In the genomic region with DNA sequence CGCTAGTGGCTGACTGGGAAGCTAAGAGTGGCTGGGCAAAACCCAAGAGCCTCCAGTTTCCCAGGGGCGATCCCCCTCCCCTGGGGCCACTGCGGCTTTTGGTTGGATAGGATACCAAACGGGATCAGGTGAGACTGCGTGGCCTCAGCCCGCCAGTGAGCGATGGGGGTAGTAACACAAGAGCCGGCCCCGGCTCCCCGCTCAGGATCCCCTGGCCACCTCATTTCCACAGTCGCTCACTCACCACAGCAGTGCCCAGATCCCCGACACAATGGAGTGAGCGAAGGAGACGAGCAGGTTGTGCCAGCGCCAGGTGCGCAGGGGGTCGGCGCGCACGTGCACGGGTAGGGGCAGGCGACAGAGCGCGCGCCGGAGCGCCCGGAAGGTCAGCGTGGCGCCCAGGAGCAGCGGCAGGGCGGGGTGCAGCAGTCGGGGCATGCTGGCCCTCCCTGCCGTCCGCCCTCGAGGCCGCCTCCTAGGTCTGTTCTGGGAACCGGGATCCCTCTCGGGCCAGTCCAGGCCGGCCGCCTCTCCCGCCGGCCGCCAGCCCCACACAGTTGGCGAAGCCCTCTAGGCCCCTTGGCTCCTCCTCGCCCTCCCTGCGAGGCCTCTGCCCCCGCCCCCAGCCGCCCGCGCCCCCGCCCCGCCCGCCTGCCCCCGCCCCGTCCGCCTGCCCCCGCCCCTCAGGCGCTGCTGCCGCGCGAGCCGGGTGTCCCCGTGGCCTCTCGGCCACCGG, we compare ENCODE assay signal across 1 cellular context.
TF ChIP-seq lines count a peak whose summit lies in the region.

A gene with protein sequence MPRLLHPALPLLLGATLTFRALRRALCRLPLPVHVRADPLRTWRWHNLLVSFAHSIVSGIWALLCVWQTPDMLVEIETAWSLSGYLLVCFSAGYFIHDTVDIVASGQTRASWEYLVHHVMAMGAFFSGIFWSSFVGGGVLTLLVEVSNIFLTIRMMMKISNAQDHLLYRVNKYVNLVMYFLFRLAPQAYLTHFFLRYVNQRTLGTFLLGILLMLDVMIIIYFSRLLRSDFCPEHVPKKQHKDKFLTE (minus strand): TSS at position 574 of the 736 bp plus-strand sequence. CDS start 136 bp downstream, at position 438.

TF ChIP-seq in HepG2, 621 proteins besides CTCF, POLR2A, EP300 and RAD21 (continued from another document and continues in another):
- TF ChIP-seq, protein P1, sequence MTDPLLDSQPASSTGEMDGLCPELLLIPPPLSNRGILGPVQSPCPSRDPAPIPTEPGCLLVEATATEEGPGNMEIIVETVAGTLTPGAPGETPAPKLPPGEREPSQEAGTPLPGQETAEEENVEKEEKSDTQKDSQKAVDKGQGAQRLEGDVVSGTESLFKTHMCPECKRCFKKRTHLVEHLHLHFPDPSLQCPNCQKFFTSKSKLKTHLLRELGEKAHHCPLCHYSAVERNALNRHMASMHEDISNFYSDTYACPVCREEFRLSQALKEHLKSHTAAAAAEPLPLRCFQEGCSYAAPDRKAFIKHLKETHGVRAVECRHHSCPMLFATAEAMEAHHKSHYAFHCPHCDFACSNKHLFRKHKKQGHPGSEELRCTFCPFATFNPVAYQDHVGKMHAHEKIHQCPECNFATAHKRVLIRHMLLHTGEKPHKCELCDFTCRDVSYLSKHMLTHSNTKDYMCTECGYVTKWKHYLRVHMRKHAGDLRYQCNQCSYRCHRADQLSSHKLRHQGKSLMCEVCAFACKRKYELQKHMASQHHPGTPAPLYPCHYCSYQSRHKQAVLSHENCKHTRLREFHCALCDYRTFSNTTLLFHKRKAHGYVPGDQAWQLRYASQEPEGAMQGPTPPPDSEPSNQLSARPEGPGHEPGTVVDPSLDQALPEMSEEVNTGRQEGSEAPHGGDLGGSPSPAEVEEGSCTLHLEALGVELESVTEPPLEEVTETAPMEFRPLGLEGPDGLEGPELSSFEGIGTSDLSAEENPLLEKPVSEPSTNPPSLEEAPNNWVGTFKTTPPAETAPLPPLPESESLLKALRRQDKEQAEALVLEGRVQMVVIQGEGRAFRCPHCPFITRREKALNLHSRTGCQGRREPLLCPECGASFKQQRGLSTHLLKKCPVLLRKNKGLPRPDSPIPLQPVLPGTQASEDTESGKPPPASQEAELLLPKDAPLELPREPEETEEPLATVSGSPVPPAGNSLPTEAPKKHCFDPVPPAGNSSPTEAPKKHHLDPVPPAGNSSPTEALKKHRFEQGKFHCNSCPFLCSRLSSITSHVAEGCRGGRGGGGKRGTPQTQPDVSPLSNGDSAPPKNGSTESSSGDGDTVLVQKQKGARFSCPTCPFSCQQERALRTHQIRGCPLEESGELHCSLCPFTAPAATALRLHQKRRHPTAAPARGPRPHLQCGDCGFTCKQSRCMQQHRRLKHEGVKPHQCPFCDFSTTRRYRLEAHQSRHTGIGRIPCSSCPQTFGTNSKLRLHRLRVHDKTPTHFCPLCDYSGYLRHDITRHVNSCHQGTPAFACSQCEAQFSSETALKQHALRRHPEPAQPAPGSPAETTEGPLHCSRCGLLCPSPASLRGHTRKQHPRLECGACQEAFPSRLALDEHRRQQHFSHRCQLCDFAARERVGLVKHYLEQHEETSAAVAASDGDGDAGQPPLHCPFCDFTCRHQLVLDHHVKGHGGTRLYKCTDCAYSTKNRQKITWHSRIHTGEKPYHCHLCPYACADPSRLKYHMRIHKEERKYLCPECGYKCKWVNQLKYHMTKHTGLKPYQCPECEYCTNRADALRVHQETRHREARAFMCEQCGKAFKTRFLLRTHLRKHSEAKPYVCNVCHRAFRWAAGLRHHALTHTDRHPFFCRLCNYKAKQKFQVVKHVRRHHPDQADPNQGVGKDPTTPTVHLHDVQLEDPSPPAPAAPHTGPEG (CRISPR knock-in tag; IDR thresholded peaks at IDR 0.05) = peak; percentile 26; the same call in 1 of the 2 replicates
- no peak; the same call in 1 of the 2 replicates for TF ChIP-seq POLR2AphosphoS2 (IDR thresholded peaks at IDR 0.05; ENCODE audit: low read depth, low read length)
- no peak for TF ChIP-seq ADNP (CRISPR knock-in tag; IDR thresholded peaks at IDR 0.05)
- TF ChIP-seq ZNF773 (CRISPR knock-in tag; IDR thresholded peaks at IDR 0.05; ENCODE audit: borderline replicate concordance) = no peak
- peak; percentile 91; the same call in 1 of the 2 replicates for TF ChIP-seq GLI4 (CRISPR knock-in tag; IDR thresholded peaks at IDR 0.05; ENCODE audit: borderline replicate concordance)
- TF ChIP-seq, protein P2, sequence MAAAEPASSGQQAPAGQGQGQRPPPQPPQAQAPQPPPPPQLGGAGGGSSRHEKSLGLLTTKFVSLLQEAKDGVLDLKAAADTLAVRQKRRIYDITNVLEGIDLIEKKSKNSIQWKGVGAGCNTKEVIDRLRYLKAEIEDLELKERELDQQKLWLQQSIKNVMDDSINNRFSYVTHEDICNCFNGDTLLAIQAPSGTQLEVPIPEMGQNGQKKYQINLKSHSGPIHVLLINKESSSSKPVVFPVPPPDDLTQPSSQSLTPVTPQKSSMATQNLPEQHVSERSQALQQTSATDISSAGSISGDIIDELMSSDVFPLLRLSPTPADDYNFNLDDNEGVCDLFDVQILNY (CRISPR knock-in tag; conservative IDR thresholded peaks at IDR 0.05) = peak; percentile 40; the same call in 1 of the 2 replicates
- no peak for TF ChIP-seq MATR3 (CRISPR knock-in tag; IDR thresholded peaks at IDR 0.05)
- TF ChIP-seq, protein P3, sequence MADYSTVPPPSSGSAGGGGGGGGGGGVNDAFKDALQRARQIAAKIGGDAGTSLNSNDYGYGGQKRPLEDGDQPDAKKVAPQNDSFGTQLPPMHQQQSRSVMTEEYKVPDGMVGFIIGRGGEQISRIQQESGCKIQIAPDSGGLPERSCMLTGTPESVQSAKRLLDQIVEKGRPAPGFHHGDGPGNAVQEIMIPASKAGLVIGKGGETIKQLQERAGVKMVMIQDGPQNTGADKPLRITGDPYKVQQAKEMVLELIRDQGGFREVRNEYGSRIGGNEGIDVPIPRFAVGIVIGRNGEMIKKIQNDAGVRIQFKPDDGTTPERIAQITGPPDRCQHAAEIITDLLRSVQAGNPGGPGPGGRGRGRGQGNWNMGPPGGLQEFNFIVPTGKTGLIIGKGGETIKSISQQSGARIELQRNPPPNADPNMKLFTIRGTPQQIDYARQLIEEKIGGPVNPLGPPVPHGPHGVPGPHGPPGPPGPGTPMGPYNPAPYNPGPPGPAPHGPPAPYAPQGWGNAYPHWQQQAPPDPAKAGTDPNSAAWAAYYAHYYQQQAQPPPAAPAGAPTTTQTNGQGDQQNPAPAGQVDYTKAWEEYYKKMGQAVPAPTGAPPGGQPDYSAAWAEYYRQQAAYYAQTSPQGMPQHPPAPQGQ (CRISPR knock-in tag; IDR thresholded peaks at IDR 0.05; ENCODE audit: borderline replicate concordance) = peak; percentile 61; the same call in 1 of the 2 replicates
- TF ChIP-seq HNF4G (IDR thresholded peaks at IDR 0.05; ENCODE audit: borderline replicate concordance, low read depth, low read length) = no peak
- peak; percentile 69 for TF ChIP-seq HNF4G (CRISPR knock-in tag; IDR thresholded peaks at IDR 0.05; ENCODE audit: borderline replicate concordance, low read depth)
- peak; percentile 87 for TF ChIP-seq HNRNPK (IDR thresholded peaks at IDR 0.05; ENCODE audit: low read depth, low read length, poor library complexity, severe bottlenecking)
- TF ChIP-seq GZF1 (CRISPR knock-in tag; IDR thresholded peaks at IDR 0.05) = no peak
- TF ChIP-seq, protein P4, sequence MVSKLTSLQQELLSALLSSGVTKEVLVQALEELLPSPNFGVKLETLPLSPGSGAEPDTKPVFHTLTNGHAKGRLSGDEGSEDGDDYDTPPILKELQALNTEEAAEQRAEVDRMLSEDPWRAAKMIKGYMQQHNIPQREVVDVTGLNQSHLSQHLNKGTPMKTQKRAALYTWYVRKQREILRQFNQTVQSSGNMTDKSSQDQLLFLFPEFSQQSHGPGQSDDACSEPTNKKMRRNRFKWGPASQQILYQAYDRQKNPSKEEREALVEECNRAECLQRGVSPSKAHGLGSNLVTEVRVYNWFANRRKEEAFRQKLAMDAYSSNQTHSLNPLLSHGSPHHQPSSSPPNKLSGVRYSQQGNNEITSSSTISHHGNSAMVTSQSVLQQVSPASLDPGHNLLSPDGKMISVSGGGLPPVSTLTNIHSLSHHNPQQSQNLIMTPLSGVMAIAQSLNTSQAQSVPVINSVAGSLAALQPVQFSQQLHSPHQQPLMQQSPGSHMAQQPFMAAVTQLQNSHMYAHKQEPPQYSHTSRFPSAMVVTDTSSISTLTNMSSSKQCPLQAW (CRISPR knock-in tag; IDR thresholded peaks at IDR 0.05) = no peak
- TF ChIP-seq NFYC (CRISPR knock-in tag; IDR thresholded peaks at IDR 0.05) = peak; percentile 46; the same call in 1 of the 2 replicates
- TF ChIP-seq HOXA3 (CRISPR knock-in tag; IDR thresholded peaks at IDR 0.05) = peak; percentile 27; the same call in 1 of the 2 replicates
- TF ChIP-seq FLYWCH1 (CRISPR knock-in tag; IDR thresholded peaks at IDR 0.05) = no peak; the same call in 1 of the 2 replicates
- TF ChIP-seq, protein P5, sequence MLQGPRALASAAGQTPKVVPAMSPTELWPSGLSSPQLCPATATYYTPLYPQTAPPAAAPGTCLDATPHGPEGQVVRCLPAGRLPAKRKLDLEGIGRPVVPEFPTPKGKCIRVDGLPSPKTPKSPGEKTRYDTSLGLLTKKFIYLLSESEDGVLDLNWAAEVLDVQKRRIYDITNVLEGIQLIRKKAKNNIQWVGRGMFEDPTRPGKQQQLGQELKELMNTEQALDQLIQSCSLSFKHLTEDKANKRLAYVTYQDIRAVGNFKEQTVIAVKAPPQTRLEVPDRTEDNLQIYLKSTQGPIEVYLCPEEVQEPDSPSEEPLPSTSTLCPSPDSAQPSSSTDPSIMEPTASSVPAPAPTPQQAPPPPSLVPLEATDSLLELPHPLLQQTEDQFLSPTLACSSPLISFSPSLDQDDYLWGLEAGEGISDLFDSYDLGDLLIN (CRISPR knock-in tag; IDR thresholded peaks at IDR 0.05; ENCODE audit: borderline replicate concordance) = 0 out of 2 replicates have a peak, but pooled peaks have one; percentile 49
- TF ChIP-seq NCOA5 (CRISPR knock-in tag; IDR thresholded peaks at IDR 0.05) = peak; percentile 11; the same call in 1 of the 2 replicates
- TF ChIP-seq ZNF766 (CRISPR knock-in tag; IDR thresholded peaks at IDR 0.05; ENCODE audit: borderline replicate concordance) = peak; percentile 72; the same call in 1 of the 2 replicates
- TF ChIP-seq DMAP1 (CRISPR knock-in tag; IDR thresholded peaks at IDR 0.05) = peak; percentile 69; the same call in 1 of the 2 replicates
- TF ChIP-seq, protein P6, sequence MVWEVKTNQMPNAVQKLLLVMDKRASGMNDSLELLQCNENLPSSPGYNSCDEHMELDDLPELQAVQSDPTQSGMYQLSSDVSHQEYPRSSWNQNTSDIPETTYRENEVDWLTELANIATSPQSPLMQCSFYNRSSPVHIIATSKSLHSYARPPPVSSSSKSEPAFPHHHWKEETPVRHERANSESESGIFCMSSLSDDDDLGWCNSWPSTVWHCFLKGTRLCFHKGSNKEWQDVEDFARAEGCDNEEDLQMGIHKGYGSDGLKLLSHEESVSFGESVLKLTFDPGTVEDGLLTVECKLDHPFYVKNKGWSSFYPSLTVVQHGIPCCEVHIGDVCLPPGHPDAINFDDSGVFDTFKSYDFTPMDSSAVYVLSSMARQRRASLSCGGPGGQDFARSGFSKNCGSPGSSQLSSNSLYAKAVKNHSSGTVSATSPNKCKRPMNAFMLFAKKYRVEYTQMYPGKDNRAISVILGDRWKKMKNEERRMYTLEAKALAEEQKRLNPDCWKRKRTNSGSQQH (CRISPR knock-in tag; IDR thresholded peaks at IDR 0.05; ENCODE audit: low read depth) = no peak
- no peak for TF ChIP-seq SMYD3 (CRISPR knock-in tag; IDR thresholded peaks at IDR 0.05)
- peak; percentile 24; the same call in 1 of the 2 replicates for TF ChIP-seq ZNF616 (CRISPR knock-in tag; IDR thresholded peaks at IDR 0.05; ENCODE audit: low read depth)
- TF ChIP-seq, protein P7, sequence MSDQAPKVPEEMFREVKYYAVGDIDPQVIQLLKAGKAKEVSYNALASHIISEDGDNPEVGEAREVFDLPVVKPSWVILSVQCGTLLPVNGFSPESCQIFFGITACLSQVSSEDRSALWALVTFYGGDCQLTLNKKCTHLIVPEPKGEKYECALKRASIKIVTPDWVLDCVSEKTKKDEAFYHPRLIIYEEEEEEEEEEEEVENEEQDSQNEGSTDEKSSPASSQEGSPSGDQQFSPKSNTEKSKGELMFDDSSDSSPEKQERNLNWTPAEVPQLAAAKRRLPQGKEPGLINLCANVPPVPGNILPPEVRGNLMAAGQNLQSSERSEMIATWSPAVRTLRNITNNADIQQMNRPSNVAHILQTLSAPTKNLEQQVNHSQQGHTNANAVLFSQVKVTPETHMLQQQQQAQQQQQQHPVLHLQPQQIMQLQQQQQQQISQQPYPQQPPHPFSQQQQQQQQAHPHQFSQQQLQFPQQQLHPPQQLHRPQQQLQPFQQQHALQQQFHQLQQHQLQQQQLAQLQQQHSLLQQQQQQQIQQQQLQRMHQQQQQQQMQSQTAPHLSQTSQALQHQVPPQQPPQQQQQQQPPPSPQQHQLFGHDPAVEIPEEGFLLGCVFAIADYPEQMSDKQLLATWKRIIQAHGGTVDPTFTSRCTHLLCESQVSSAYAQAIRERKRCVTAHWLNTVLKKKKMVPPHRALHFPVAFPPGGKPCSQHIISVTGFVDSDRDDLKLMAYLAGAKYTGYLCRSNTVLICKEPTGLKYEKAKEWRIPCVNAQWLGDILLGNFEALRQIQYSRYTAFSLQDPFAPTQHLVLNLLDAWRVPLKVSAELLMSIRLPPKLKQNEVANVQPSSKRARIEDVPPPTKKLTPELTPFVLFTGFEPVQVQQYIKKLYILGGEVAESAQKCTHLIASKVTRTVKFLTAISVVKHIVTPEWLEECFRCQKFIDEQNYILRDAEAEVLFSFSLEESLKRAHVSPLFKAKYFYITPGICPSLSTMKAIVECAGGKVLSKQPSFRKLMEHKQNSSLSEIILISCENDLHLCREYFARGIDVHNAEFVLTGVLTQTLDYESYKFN (CRISPR knock-in tag; conservative IDR thresholded peaks at IDR 0.05) = peak; percentile 49; the same call in 1 of the 2 replicates
- no peak for TF ChIP-seq NCOA1 (CRISPR knock-in tag; IDR thresholded peaks at IDR 0.05)
- TF ChIP-seq, protein P8, sequence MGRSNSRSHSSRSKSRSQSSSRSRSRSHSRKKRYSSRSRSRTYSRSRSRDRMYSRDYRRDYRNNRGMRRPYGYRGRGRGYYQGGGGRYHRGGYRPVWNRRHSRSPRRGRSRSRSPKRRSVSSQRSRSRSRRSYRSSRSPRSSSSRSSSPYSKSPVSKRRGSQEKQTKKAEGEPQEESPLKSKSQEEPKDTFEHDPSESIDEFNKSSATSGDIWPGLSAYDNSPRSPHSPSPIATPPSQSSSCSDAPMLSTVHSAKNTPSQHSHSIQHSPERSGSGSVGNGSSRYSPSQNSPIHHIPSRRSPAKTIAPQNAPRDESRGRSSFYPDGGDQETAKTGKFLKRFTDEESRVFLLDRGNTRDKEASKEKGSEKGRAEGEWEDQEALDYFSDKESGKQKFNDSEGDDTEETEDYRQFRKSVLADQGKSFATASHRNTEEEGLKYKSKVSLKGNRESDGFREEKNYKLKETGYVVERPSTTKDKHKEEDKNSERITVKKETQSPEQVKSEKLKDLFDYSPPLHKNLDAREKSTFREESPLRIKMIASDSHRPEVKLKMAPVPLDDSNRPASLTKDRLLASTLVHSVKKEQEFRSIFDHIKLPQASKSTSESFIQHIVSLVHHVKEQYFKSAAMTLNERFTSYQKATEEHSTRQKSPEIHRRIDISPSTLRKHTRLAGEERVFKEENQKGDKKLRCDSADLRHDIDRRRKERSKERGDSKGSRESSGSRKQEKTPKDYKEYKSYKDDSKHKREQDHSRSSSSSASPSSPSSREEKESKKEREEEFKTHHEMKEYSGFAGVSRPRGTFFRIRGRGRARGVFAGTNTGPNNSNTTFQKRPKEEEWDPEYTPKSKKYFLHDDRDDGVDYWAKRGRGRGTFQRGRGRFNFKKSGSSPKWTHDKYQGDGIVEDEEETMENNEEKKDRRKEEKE (IDR thresholded peaks at IDR 0.05) = no peak
